ENCODE assay signal across 8 cellular contexts in the genomic region with DNA sequence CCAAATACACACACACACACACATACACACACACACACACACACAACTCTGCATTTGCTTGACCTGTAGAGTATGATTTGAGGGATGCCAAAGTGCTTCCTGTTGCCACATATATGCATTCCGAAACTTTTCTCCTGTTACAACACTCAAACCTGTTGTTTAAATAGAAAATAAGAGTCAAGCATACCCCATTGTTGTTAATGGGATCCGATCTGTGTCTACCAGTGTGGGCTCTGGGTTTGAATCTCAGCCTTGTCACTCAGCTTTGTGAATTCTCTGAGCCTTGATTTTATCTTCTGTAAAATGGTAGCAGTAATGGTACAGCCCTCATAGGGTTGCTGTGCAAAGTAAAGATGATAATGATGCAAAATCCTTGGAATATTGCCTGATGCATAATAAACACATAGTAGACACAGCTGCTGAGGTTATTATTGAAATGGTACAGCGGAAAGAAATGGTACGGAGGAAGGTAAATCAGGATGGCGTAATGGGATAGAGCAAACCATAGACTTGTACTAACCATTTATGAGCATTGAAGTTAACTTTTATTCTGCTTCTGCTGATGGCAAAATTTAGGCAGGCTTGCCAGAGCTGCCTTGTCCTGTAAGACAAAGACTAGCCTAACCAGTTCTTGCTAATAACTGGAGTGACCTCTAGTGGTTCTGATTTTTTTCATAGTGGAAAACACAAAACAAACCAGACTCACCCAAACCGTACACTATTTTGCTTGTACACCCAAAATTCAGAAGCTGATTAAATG.
DNase-seq lines count a peak whose midpoint lies in the region; ATAC-seq, FAIRE-seq and TF ChIP-seq lines count a peak whose summit lies in the region.

No MANE protein-coding gene starts in this region.

- no peaks in the 10 kb centered on the region for H3K36me3 Mint-ChIP-seq in naive thymus-derived CD4-positive, alpha-beta T cell

- H2AFZ ChIP-seq in GM12878 (ENCODE audit: control insufficient read depth, low read depth, low read length) = no peak overlapping the region

- peak; percentile 47 for ATAC-seq in GM12878
- ATAC-seq in left colon = peak; percentile 77
- no peak for ATAC-seq in naive thymus-derived CD4-positive, alpha-beta T cell
- no peak for ATAC-seq in HG03095 (IDR thresholded peaks at IDR 0.05; ENCODE audit: unreplicated experiment)

- peaks cover 0 to 9% (median 0%) of the 10 kb centered on the region in 7 donors for H3K4me1 Mint-ChIP-seq in naive thymus-derived CD4-positive, alpha-beta T cell

- WGBS in GM12878 (ENCODE audit: insufficient coverage, insufficient replicate concordance, low lambda C conversion rate, missing lambda C conversion rate) = 61% methylated on average over 6 of the region's 6 CpGs

- H4K20me1 ChIP-seq in GM12878 (ENCODE audit: control insufficient read depth, insufficient read depth) = no peaks in the 10 kb centered on the region

- H3K27ac ChIP-seq in GM12878 (ENCODE audit: control insufficient read depth, insufficient read depth) = no peak overlapping the region
- no peak overlapping the region for H3K27ac ChIP-seq in naive thymus-derived CD4-positive, alpha-beta T cell (ENCODE audit: low read depth, low read length)

- no peaks in the 10 kb centered on the region for H3K27me3 ChIP-seq in GM12878 (replicated peaks in 1 of 2; ENCODE audit: control insufficient read depth in 2 of 2, insufficient read depth in 2 of 2, low read length in 1 of 2)
- no peaks in the 10 kb centered on the region for H3K27me3 ChIP-seq in naive thymus-derived CD4-positive, alpha-beta T cell (ENCODE audit: control insufficient read depth in 2 of 2, insufficient read depth in 2 of 2, low read length in 2 of 2)

- peak; percentile 47 to 74 (median 58); a peak in 5 of 6 replicates for TF ChIP-seq CTCF in GM12878 (IDR thresholded peaks at IDR 0.05 in 2 of 3, conservative IDR thresholded peaks at IDR 0.05 in 1 of 3; ENCODE audit: control insufficient read depth in 2 of 3, extremely low read depth in 1 of 3, insufficient read depth in 1 of 3, low read depth in 3 of 3, low read length in 3 of 3)

- peaks cover 6 to 38% (median 27%) of the 10 kb centered on the region in 5 donors for H3K27me3 Mint-ChIP-seq in naive thymus-derived CD4-positive, alpha-beta T cell

- SMC1A ChIA-PET in GM12878 (lab: Charles Lee; ENCODE audit: uncharacterized antibody, unreplicated experiment) = interaction anchor here (0.6 to 11.1 kb wide), 35 partner anchors 9 to 1018 kb away, joined by 3 to 382 read pairs (median 4); a partner anchor contains a TSS

- H3K27ac Mint-ChIP-seq in naive thymus-derived CD4-positive, alpha-beta T cell = no peak overlapping the region

- RAD21 ChIA-PET in GM12878 (lab: Charles Lee; ENCODE audit: unreplicated experiment) = interaction anchor here (0.6 to 11.7 kb wide), 21 partner anchors 99 to 1014 kb away, joined by 3 to 384 read pairs (median 5); a partner anchor contains a TSS

- BruUV-seq in GM12878 (replicated peaks; lab: Mats Ljungman, UMichigan) = no TSS peak

- no peaks in the 10 kb centered on the region for H3K36me3 ChIP-seq in GM12878 (ENCODE audit: control insufficient read depth in 2 of 2, insufficient read depth in 2 of 2, low read length in 1 of 2)
- no peaks in the 10 kb centered on the region for H3K36me3 ChIP-seq in naive thymus-derived CD4-positive, alpha-beta T cell (ENCODE audit: control insufficient read depth in 2 of 3, insufficient read depth in 3 of 3, low read length in 3 of 3)

- POLR2A ChIA-PET in GM12878 (lab: Charles Lee) = interaction anchor here (0.6 to 1.4 kb wide), 5 partner anchors 237 to 1014 kb away, joined by 3 to 4 read pairs (median 3); no protein-coding TSS in a partner anchor
- POLR2A ChIA-PET in naive thymus-derived CD4-positive, alpha-beta T cell (lab: Charles Lee) = no interaction called here

- peak; percentile 87 for TF ChIP-seq RAD21 in GM12878 (IDR thresholded peaks at IDR 0.05; ENCODE audit: insufficient read depth, low read depth, low read length)

- FAIRE-seq in GM12878 (lab: Jason Lieb, UNC) = no peak

- no peak for TF ChIP-seq POLR2A in GM12878 (IDR thresholded peaks at IDR 0.05; ENCODE audit: low read depth, low read length)

- peaks cover 0 to 2% (median 0%) of the 10 kb centered on the region in 11 donors for H3K9me3 Mint-ChIP-seq in naive thymus-derived CD4-positive, alpha-beta T cell

- in situ Hi-C loops in GM12878 (cut with MboI) = loop anchor here (10.0 kb wide), 1 partner anchor 588 kb away; a partner anchor contains a TSS

- intact Hi-C loops in GM12878 (cut with micrococcal nuclease; ENCODE audit: unreplicated experiment) (loop anchor here (1.0 to 10.0 kb wide), 7 partner anchors 98 to 1018 kb away; no protein-coding TSS in a partner anchor), left colon (cut with DNase I, micrococcal nuclease) (no loop called here)
- intact Hi-C loops in naive thymus-derived CD4-positive, alpha-beta T cell (cut with micrococcal nuclease) = no loop called here

- no peak overlapping the region for H3K4me3 Mint-ChIP-seq in naive thymus-derived CD4-positive, alpha-beta T cell

- H3K9ac ChIP-seq in GM12878 (ENCODE audit: control insufficient read depth, insufficient read depth, low read length) = no peak overlapping the region

- no peaks in the 10 kb centered on the region for H3K9me3 ChIP-seq in GM12878 (replicated peaks; ENCODE audit: control insufficient read depth, insufficient read depth, low read length)
- H3K9me3 ChIP-seq in naive thymus-derived CD4-positive, alpha-beta T cell (ENCODE audit: control insufficient read depth in 2 of 3, low read length in 3 of 3) = no peaks in the 10 kb centered on the region

- peaks cover 32% of the 10 kb centered on the region for H3K4me1 ChIP-seq in GM12878 (ENCODE audit: control insufficient read depth, insufficient read depth, low read length)
- H3K4me1 ChIP-seq in naive thymus-derived CD4-positive, alpha-beta T cell (ENCODE audit: control insufficient read depth in 2 of 2, insufficient read depth in 2 of 2, low read length in 2 of 2) = no peaks in the 10 kb centered on the region

- no peak for TF ChIP-seq EP300 in GM12878 (IDR thresholded peaks at IDR 0.05; ENCODE audit: borderline replicate concordance in 1 of 2, control insufficient read depth in 1 of 2, low read depth in 2 of 2, low read length in 2 of 2)

- H3K4me3 ChIP-seq in GM12878 = no peak overlapping the region
- H3K4me3 ChIP-seq in naive thymus-derived CD4-positive, alpha-beta T cell (ENCODE audit: low read length) = no peak overlapping the region

- CTCF ChIA-PET in GM12878 (lab: Yijun Ruan, JAX) = interaction anchor here (0.6 to 12.4 kb wide), 47 partner anchors 8 to 1019 kb away, joined by 3 to 403 read pairs (median 4); a partner anchor contains a TSS
- CTCF ChIA-PET in naive thymus-derived CD4-positive, alpha-beta T cell (lab: Charles Lee) = no interaction called here

- H3K4me2 ChIP-seq in GM12878 (ENCODE audit: control insufficient read depth, insufficient read depth) = no peak overlapping the region

- DNase-seq in EL = peak; percentile 69
- DNase-seq in MV-4-11 (lab: John Stamatoyannopoulos, UW) = peak; percentile 37
- DNase-seq in GM12878 (ENCODE audit: low read depth, low spot score) = no peak
- no peak for DNase-seq in left colon
- no peak for DNase-seq in naive thymus-derived CD4-positive, alpha-beta T cell
- no peak for DNase-seq in mucosa of gallbladder (ENCODE audit: low spot score)
- DNase-seq in GF-D8 (lab: John Stamatoyannopoulos, UW) = no peak

- no peaks in the 10 kb centered on the region for H3K79me2 ChIP-seq in GM12878 (ENCODE audit: control insufficient read depth, insufficient read depth, low read length)

TF ChIP-seq in GM12878, 131 proteins besides CTCF, POLR2A, EP300 and RAD21 (continues in another document):
- TF ChIP-seq, protein P1, sequence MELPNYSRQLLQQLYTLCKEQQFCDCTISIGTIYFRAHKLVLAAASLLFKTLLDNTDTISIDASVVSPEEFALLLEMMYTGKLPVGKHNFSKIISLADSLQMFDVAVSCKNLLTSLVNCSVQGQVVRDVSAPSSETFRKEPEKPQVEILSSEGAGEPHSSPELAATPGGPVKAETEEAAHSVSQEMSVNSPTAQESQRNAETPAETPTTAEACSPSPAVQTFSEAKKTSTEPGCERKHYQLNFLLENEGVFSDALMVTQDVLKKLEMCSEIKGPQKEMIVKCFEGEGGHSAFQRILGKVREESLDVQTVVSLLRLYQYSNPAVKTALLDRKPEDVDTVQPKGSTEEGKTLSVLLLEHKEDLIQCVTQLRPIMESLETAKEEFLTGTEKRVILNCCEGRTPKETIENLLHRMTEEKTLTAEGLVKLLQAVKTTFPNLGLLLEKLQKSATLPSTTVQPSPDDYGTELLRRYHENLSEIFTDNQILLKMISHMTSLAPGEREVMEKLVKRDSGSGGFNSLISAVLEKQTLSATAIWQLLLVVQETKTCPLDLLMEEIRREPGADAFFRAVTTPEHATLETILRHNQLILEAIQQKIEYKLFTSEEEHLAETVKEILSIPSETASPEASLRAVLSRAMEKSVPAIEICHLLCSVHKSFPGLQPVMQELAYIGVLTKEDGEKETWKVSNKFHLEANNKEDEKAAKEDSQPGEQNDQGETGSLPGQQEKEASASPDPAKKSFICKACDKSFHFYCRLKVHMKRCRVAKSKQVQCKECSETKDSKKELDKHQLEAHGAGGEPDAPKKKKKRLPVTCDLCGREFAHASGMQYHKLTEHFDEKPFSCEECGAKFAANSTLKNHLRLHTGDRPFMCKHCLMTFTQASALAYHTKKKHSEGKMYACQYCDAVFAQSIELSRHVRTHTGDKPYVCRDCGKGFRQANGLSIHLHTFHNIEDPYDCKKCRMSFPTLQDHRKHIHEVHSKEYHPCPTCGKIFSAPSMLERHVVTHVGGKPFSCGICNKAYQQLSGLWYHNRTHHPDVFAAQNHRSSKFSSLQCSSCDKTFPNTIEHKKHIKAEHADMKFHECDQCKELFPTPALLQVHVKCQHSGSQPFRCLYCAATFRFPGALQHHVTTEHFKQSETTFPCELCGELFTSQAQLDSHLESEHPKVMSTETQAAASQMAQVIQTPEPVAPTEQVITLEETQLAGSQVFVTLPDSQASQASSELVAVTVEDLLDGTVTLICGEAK (IDR thresholded peaks at IDR 0.05; ENCODE audit: borderline replicate concordance) = no peak
- TF ChIP-seq SMC3 (IDR thresholded peaks at IDR 0.05; ENCODE audit: borderline replicate concordance, low read length) (peak; percentile 73; the same call in 1 of the 2 replicates), BMI1 (IDR thresholded peaks at IDR 0.05; ENCODE audit: borderline replicate concordance) (no peak), CBX3 (IDR thresholded peaks at IDR 0.05; ENCODE audit: borderline replicate concordance, low read depth) (no peak)

Comparison
In these comparisons a context has a peak if more than half of its experiments do, and no peak if none do; other contexts are left out.
1. DNase-seq: peak in EL (single experiment) and MV-4-11 (single experiment); none in GM12878 (single experiment), left colon (0 of 2), naive thymus-derived CD4-positive, alpha-beta T cell (0 of 9), mucosa of gallbladder (single experiment) and GF-D8 (single experiment).
2. ATAC-seq: peak in GM12878 (single experiment) and left colon (single experiment); none in naive thymus-derived CD4-positive, alpha-beta T cell (single experiment) and HG03095 (single experiment).